ENCODE assay signal across 8 cellular contexts in genomic region chr16:67191995-67192681, GRCh38. TPM values are rescaled to one million over a fixed set of nuclear protein-coding genes. Genes with fewer than 3 reads are reported as not detected.
DNase-seq lines count a peak whose midpoint lies in the region; TF ChIP-seq lines count a peak whose summit lies in the region.

Gene E2F4 (plus strand): TSS chr16:67192155. CDS start chr16:67192228, 73 bp downstream.

- H3K9ac ChIP-seq in ES-I3 (ENCODE audit: low read depth, low read length), result peak within 1 kb of the TSS; percentile 93

- TF ChIP-seq CTCF in neutrophil (IDR thresholded peaks at IDR 0.05) (peak; percentile 53), subcutaneous adipose tissue (IDR thresholded peaks at IDR 0.05; ENCODE audit: low read depth) (no peak)

- H3K27me3 ChIP-seq in SJSA1 (replicated peaks) (no peaks in the 10 kb centered on the region), neutrophil (peaks cover under 1% of the 10 kb centered on the region)

- peak within 1 kb of the TSS; percentile 52 for H3K27ac ChIP-seq in SJSA1
- peak within 1 kb of the TSS; percentile 81 for H3K27ac ChIP-seq in neutrophil

- DNase-seq in H4 (ENCODE audit: low spot score) (peak; percentile 93), M059J (ENCODE audit: low read depth) (peak; percentile 87), SJSA1 (ENCODE audit: low read depth in 1 of 2, low spot score in 2 of 2) (peak; percentile 78 to 91), foreskin melanocyte (peak; percentile 84)
- peak; percentile 58 to 78 (median 66) for DNase-seq in activated naive CD4-positive, alpha-beta T cell (lab: John Stamatoyannopoulos, UW)

- H3K4me3 ChIP-seq in SJSA1 (peak within 1 kb of the TSS; percentile 93), neutrophil (ENCODE audit: low read depth in 1 of 2, low read length in 1 of 2) (peak within 1 kb of the TSS; percentile 79 to 97)

- no peaks in the 10 kb centered on the region for H3K9me3 ChIP-seq in ES-I3 (ENCODE audit: control insufficient read depth, insufficient read depth, low read length)
- H3K9me3 ChIP-seq in SJSA1 (replicated peaks), result peaks cover 5% of the 10 kb centered on the region
- H3K9me3 ChIP-seq in neutrophil, result no peaks in the 10 kb centered on the region

- H3K36me3 ChIP-seq in ES-I3 (ENCODE audit: insufficient read depth, low read length) (peaks cover 18% of the 10 kb centered on the region), SJSA1 (peaks cover 51% of the 10 kb centered on the region), neutrophil (peaks cover 38% of the 10 kb centered on the region)

- peaks cover 11% of the 10 kb centered on the region for H3K4me1 ChIP-seq in ES-I3 (ENCODE audit: insufficient read depth, low read length)
- peaks cover 28% of the 10 kb centered on the region for H3K4me1 ChIP-seq in SJSA1 (replicated peaks)
- peaks cover 21 to 26% of the 10 kb centered on the region in 2 experiments for H3K4me1 ChIP-seq in neutrophil (ENCODE audit: control insufficient read depth in 1 of 2, insufficient read depth in 1 of 2, low read depth in 1 of 2, low read length in 1 of 2)

RNA-seq across cellular contexts. Expression of gene E2F4, which starts in this region (rescaled TPM):
- total RNA-seq in H4 (2014; rRNA removed; shearing (Covaris generic)), result 78.4 and 80.7 TPM in 2 replicates
- 95.7 and 106 TPM in 2 replicates for total RNA-seq in M059J (2014; rRNA removed; shearing (Covaris generic))
- total RNA-seq in SJSA1 (2014; rRNA removed; shearing (Covaris generic)), result 77.0 and 93.8 TPM in 2 replicates
- total RNA-seq in subcutaneous adipose tissue, result 10 to 100 TPM; 48.1 to 70.8 (median 58.9) TPM

Comparison
In these comparisons a context has a peak if more than half of its experiments do, and no peak if none do; other contexts are left out.
1. Peak in every context shown above with its lines: DNase-seq, H3K4me3 ChIP-seq and H3K27ac ChIP-seq.